Comparison of ENCODE assay signal across 19 cellular contexts in the genomic region with DNA sequence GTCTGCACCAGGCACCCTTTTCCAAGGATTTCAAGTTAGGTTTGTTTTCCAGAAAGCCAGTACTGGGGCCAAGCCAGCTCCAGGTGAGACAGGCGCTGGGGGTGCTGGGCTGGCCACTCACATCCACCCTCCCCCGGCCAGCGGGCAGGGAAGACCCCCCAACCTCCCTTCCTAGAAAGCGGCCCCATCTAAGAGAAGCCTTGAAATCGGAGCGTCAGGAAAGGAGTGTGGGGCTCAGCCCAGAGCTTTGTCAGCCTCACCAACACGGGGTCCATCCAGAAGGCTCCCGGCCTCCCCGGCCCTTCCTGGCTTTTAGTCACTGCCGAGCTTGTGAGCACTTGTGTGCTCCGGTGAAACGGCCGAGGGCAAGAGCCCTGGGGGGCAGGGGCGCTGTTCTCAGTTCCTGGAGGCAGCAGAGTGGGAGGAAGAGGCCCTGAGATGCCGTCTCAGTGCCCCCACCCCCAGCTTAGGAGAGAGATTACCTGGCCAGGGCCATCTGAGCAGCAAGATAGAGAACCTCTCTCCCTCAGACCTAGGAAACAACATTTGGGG. TPM values are rescaled to one million over a fixed set of nuclear protein-coding genes. Genes with fewer than 3 reads are reported as not detected.
DNase-seq lines count a peak whose midpoint lies in the region; ATAC-seq, FAIRE-seq and TF ChIP-seq lines count a peak whose summit lies in the region.
"Had no signal": no experiment of that assay in that cellular context is flagged by ENCODE, and none has a peak within 500 bp of the region (broad histone marks: within the 10 kb centered on the region; RNA-seq: fewer than 3 reads in every experiment).

No MANE protein-coding gene starts in this region.

- peaks cover 11% of the 10 kb centered on the region for H3K9me3 Mint-ChIP-seq in natural killer cell treated with Interleukin-12 subunit alpha and Interleukin-12 subunit beta and Interleukin-15 and Interleukin-18, amount 100 ng/mL, for 72 hours
- H3K9me3 Mint-ChIP-seq in natural killer cell = peaks cover 9 to 11% of the 10 kb centered on the region in 2 donors
- H3K9me3 Mint-ChIP-seq: activated CD8-positive, alpha-beta T cell treated with anti-CD3 and anti-CD28 coated beads for 36 hours had no signal

- TF ChIP-seq POLR2A in H1 (IDR thresholded peaks at IDR 0.05; ENCODE audit: control extremely low read depth in 1 of 2, low read depth in 2 of 2, low read length in 2 of 2) = no peak

- no peaks in the 10 kb centered on the region for H3K36me3 Mint-ChIP-seq in natural killer cell treated with Interleukin-12 subunit alpha and Interleukin-12 subunit beta and Interleukin-15 and Interleukin-18, amount 100 ng/mL, for 72 hours
- H3K36me3 Mint-ChIP-seq in natural killer cell = no peaks in the 10 kb centered on the region
- H3K36me3 Mint-ChIP-seq: CD8-positive, alpha-beta T cell had no signal

- H3K79me2 ChIP-seq in H1 (ENCODE audit: control insufficient read depth in 1 of 2, insufficient read depth in 2 of 2, low read length in 2 of 2) = no peaks in the 10 kb centered on the region

- H2BK120ac ChIP-seq in H1 (replicated peaks; ENCODE audit: low read depth, low read length) (no peak overlapping the region), neuronal stem cell (ENCODE audit: low read depth, low read length) (peak overlapping the region; percentile 74)

- peak; percentile 53 for DNase-seq in natural killer cell treated with Interleukin-12 subunit alpha and Interleukin-12 subunit beta and Interleukin-15 and Interleukin-18, amount 100 ng/mL, for 72 hours (ENCODE audit: low spot score)
- no peak for DNase-seq in natural killer cell
- DNase-seq in H1 (ENCODE audit: low read depth in 1 of 2, low spot score in 2 of 2) = peak in 1 of 2 experiments; percentile 52
- DNase-seq in neuronal stem cell (ENCODE audit: low spot score) = no peak
- no peak for DNase-seq in NCI-H526 (lab: John Stamatoyannopoulos, UW)
- DNase-seq in DMS153 treated with DMSO at 0.1 percent for 48 hours (lab: John Stamatoyannopoulos, UW; ENCODE audit: unreplicated experiment) = no peak
- DNase-seq in stimulated activated CD8-positive, alpha-beta memory T cell treated with anti-CD3 and anti-CD28 coated beads, Interleukin-4, amount 100 ng/mL, for 48 hours = no peak
- DNase-seq: activated CD8-positive, alpha-beta T cell treated with anti-CD3 and anti-CD28 coated beads for 36 hours; activated naive CD4-positive, alpha-beta T cell treated with Interleukin-2 at 50 U/mL for 16 hours; activated T-cell treated with anti-CD3 and anti-CD28 coated beads, Interleukin-2, amount 50 U/mL, for 1 hour; CD8-positive, alpha-beta T cell; effector memory CD8-positive, alpha-beta T cell; KBM-7; NCI-H146; NCI-H2171; NCI-H69 had no signal

- H3K27ac ChIP-seq in H1 (ENCODE audit: low read depth, low read length) = no peak overlapping the region
- H3K27ac ChIP-seq in neuronal stem cell (replicated peaks; ENCODE audit: low read length) = no peak overlapping the region
- H3K27ac ChIP-seq: ascending aorta, thoracic aorta had no signal

- 65% methylated on average over 13 of the region's 15 CpGs; no CpG with 5 or more reads in 1 of the 2 experiments for WGBS in H1 (ENCODE audit: extremely low coverage in 1 of 2, insufficient coverage in 1 of 2, insufficient read length in 1 of 2, insufficient replicate concordance in 2 of 2, low coverage in 1 of 2, low lambda C conversion rate in 2 of 2, missing lambda C conversion rate in 1 of 2), 2 experiments
- WGBS in neuronal stem cell (ENCODE audit: extremely low coverage in 2 of 2, insufficient read length in 2 of 2, insufficient replicate concordance in 1 of 2), 2 donors = no CpG with 5 or more reads among the region's 15 CpGs

- H3K36me3 ChIP-seq in H1 (ENCODE audit: control insufficient read depth in 2 of 4, insufficient read depth in 4 of 4, low read length in 3 of 4) (no peaks in the 10 kb centered on the region), neuronal stem cell (replicated peaks in 1 of 2; ENCODE audit: control insufficient read depth in 2 of 2, insufficient read depth in 2 of 2, low read length in 2 of 2) (no peaks in the 10 kb centered on the region)
- H3K36me3 ChIP-seq: ascending aorta, thoracic aorta had no signal

- no peak for TF ChIP-seq RAD21 in H1 (IDR thresholded peaks at IDR 0.05 in 1 of 2, conservative IDR thresholded peaks at IDR 0.05 in 1 of 2; ENCODE audit: low read depth in 2 of 2, low read length in 2 of 2)

- H3K27me3 ChIP-seq in H1 (replicated peaks in 1 of 4; ENCODE audit: control insufficient read depth in 3 of 4, extremely low read depth in 1 of 4, insufficient read depth in 3 of 4, low read length in 3 of 4) (no peaks in the 10 kb centered on the region), neuronal stem cell (ENCODE audit: control insufficient read depth in 3 of 3, insufficient read depth in 3 of 3, low read depth in 1 of 3, low read length in 3 of 3) (peaks cover 0 to 26% (median 0%) of the 10 kb centered on the region in 3 experiments)
- H3K27me3 ChIP-seq: ascending aorta had no signal

- H3K14ac ChIP-seq in H1 (ENCODE audit: insufficient read length) (no peak overlapping the region), neuronal stem cell (ENCODE audit: low read length) (peak overlapping the region; percentile 65)

- H2BK5ac ChIP-seq in H1 (ENCODE audit: low read depth, low read length) = no peak overlapping the region
- H2BK5ac ChIP-seq in neuronal stem cell (ENCODE audit: low read length) = no peak overlapping the region

- H3K27me3 Mint-ChIP-seq in natural killer cell treated with Interleukin-12 subunit alpha and Interleukin-12 subunit beta and Interleukin-15 and Interleukin-18, amount 100 ng/mL, for 72 hours = peaks cover 11 to 16% of the 10 kb centered on the region in 2 donors
- H3K27me3 Mint-ChIP-seq in natural killer cell (ENCODE audit: low read depth in 2 of 2) = peaks cover 0 to 11% of the 10 kb centered on the region in 2 donors

- H3K9ac ChIP-seq in H1 (replicated peaks in 1 of 4; ENCODE audit: extremely low read depth in 1 of 4, low read depth in 3 of 4, low read length in 3 of 4) = no peak overlapping the region
- H3K9ac ChIP-seq in neuronal stem cell (ENCODE audit: low read depth, low read length, poor library complexity) = no peak overlapping the region

- H4K91ac ChIP-seq in H1 (replicated peaks; ENCODE audit: insufficient read length, low read length) (no peak overlapping the region), neuronal stem cell (ENCODE audit: low read depth, low read length, poor library complexity) (no peak overlapping the region)

- no peaks in the 10 kb centered on the region for H3K9me3 ChIP-seq in H1 (ENCODE audit: insufficient read depth in 2 of 2, low read depth in 1 of 2, low read length in 1 of 2)
- H3K9me3 ChIP-seq in neuronal stem cell (replicated peaks in 1 of 2; ENCODE audit: control insufficient read depth in 2 of 2, insufficient read depth in 1 of 2, low read depth in 1 of 2, low read length in 2 of 2) = no peaks in the 10 kb centered on the region
- H3K9me3 ChIP-seq: ascending aorta, thoracic aorta had no signal

- no peak overlapping the region for H3K27ac Mint-ChIP-seq in natural killer cell treated with Interleukin-12 subunit alpha and Interleukin-12 subunit beta and Interleukin-15 and Interleukin-18, amount 100 ng/mL, for 72 hours
- no peak overlapping the region for H3K27ac Mint-ChIP-seq in natural killer cell
- H3K27ac Mint-ChIP-seq: activated CD8-positive, alpha-beta T cell treated with anti-CD3 and anti-CD28 coated beads for 36 hours; CD8-positive, alpha-beta T cell; effector memory CD8-positive, alpha-beta T cell had no signal

- no peak overlapping the region for H3K56ac ChIP-seq in H1 (replicated peaks; ENCODE audit: insufficient read length, low read depth, low read length)

- no peak overlapping the region; the same call in 1 of the 2 replicates for H2BK20ac ChIP-seq in H1 (ENCODE audit: low read length)

- CTCF ChIA-PET in H1 (lab: Charles Lee; ENCODE audit: partially characterized antibody) = interaction anchor here (1.1 to 2.3 kb wide), 4 partner anchors 9 to 331 kb away, joined by 3 to 6 read pairs (median 4); no protein-coding TSS in a partner anchor

- H2BK15ac ChIP-seq in H1 (ENCODE audit: low read length) (0 out of 2 replicates have a peak overlapping the region, but pooled peaks have one; percentile 81), neuronal stem cell (ENCODE audit: low read length) (peak overlapping the region; percentile 91)

- intact Hi-C loops in natural killer cell (cut with micrococcal nuclease) = no loop called here

- TF ChIP-seq CTCF in natural killer cell (IDR thresholded peaks at IDR 0.05) (no peak), H1 (IDR thresholded peaks at IDR 0.05; ENCODE audit: control extremely low read depth in 1 of 3, insufficient read depth in 1 of 3, low read depth in 1 of 3, low read length in 3 of 3) (no peak)

- ATAC-seq in natural killer cell treated with Interleukin-12 subunit alpha and Interleukin-12 subunit beta and Interleukin-15 and Interleukin-18, amount 100 ng/mL, for 72 hours = no peak
- ATAC-seq in natural killer cell (no peak), HG03521 (IDR thresholded peaks at IDR 0.05; ENCODE audit: unreplicated experiment) (no peak)
- ATAC-seq: activated CD8-positive, alpha-beta T cell treated with anti-CD3 and anti-CD28 coated beads for 36 hours; CD8-positive, alpha-beta T cell; effector memory CD8-positive, alpha-beta T cell had no signal

- no peak overlapping the region for H3K4me2 ChIP-seq in H1 (ENCODE audit: insufficient read depth in 1 of 2, low read depth in 2 of 2, low read length in 2 of 2)
- H3K4me2 ChIP-seq in neuronal stem cell (ENCODE audit: insufficient read depth, low read length, poor library complexity, severe bottlenecking) = no peak overlapping the region

- H2AFZ ChIP-seq in H1 (ENCODE audit: low read length) = no peak overlapping the region
- H2AFZ ChIP-seq in neuronal stem cell (ENCODE audit: low read length) = no peak overlapping the region

- no peaks in the 10 kb centered on the region for H3K79me1 ChIP-seq in H1 (ENCODE audit: low read depth, low read length)
- no peaks in the 10 kb centered on the region for H3K79me1 ChIP-seq in neuronal stem cell (ENCODE audit: low read depth, low read length)

- H4K8ac ChIP-seq in H1 (ENCODE audit: extremely low read depth, insufficient read depth, low read length) = peak overlapping the region; percentile 46
- peak overlapping the region; percentile 68 for H4K8ac ChIP-seq in neuronal stem cell (ENCODE audit: low read depth, low read length)

- H3K4ac ChIP-seq in H1 (replicated peaks; ENCODE audit: insufficient read length, low read depth, low read length) = no peak overlapping the region
- H3K4ac ChIP-seq in neuronal stem cell (ENCODE audit: low read length) = no peak overlapping the region

- no peak for FAIRE-seq in H1 (lab: Jason Lieb, UNC)

- POLR2A ChIA-PET in H1 (lab: Charles Lee; ENCODE audit: partially characterized antibody) = interaction anchor here (0.8 to 1.4 kb wide), 3 partner anchors 35 to 41 kb away, joined by 3 to 4 read pairs (median 4); a partner anchor contains a TSS

- H3K4me3 ChIP-seq in H1 (ENCODE audit: extremely low read depth in 1 of 4, insufficient read depth in 2 of 4, low read depth in 3 of 4, low read length in 4 of 4) = no peak overlapping the region
- H3K4me3 ChIP-seq in neuronal stem cell (ENCODE audit: low read length in 2 of 2) = no peak overlapping the region
- H3K4me3 ChIP-seq: ascending aorta, thoracic aorta had no signal

- peaks cover 15% of the 10 kb centered on the region; the same call in 1 of the 2 replicates for H3K23me2 ChIP-seq in H1 (ENCODE audit: low read depth, low read length)

- no peak overlapping the region for H2BK12ac ChIP-seq in H1 (ENCODE audit: low read depth, low read length)
- peak overlapping the region; percentile 90 for H2BK12ac ChIP-seq in neuronal stem cell (ENCODE audit: low read length)

- no peak overlapping the region for H4K5ac ChIP-seq in H1 (ENCODE audit: insufficient read length, low read depth, low read length)

- no peak overlapping the region for H3K4me3 Mint-ChIP-seq in natural killer cell treated with Interleukin-12 subunit alpha and Interleukin-12 subunit beta and Interleukin-15 and Interleukin-18, amount 100 ng/mL, for 72 hours
- H3K4me3 Mint-ChIP-seq in natural killer cell = no peak overlapping the region
- H3K4me3 Mint-ChIP-seq: activated CD8-positive, alpha-beta T cell treated with anti-CD3 and anti-CD28 coated beads for 36 hours; CD8-positive, alpha-beta T cell; effector memory CD8-positive, alpha-beta T cell had no signal

- H3K4me1 ChIP-seq in H1 (replicated peaks in 1 of 4; ENCODE audit: control insufficient read depth in 3 of 4, insufficient read depth in 4 of 4, low read length in 3 of 4) (peaks cover 0 to 27% (median 12%) of the 10 kb centered on the region in 4 experiments; a peak in 6 of 7 replicates), neuronal stem cell (ENCODE audit: control insufficient read depth in 2 of 2, insufficient read depth in 1 of 2, low read depth in 1 of 2, low read length in 2 of 2) (peaks cover 12 to 16% of the 10 kb centered on the region in 2 donors)
- H3K4me1 ChIP-seq: ascending aorta had no signal

- H2AK5ac ChIP-seq in H1 (ENCODE audit: low read depth, low read length) (no peak overlapping the region), neuronal stem cell (ENCODE audit: low read depth, low read length) (peak overlapping the region; percentile 99)

- no peak overlapping the region for H3K23ac ChIP-seq in H1 (ENCODE audit: insufficient read length)
- H3K23ac ChIP-seq in neuronal stem cell (ENCODE audit: low read depth, low read length, poor library complexity) = peak overlapping the region; percentile 89

- peak overlapping the region; percentile 19 for H3K18ac ChIP-seq in H1 (ENCODE audit: extremely low read depth, low read length)
- H3K18ac ChIP-seq in neuronal stem cell (ENCODE audit: low read length) = peak overlapping the region; percentile 88

- H4K20me1 ChIP-seq in H1 (replicated peaks in 1 of 2; ENCODE audit: control insufficient read depth in 1 of 2, insufficient read depth in 2 of 2, low read length in 2 of 2) = peaks cover 0 to 8% of the 10 kb centered on the region in 2 experiments

- H3K4me1 Mint-ChIP-seq in natural killer cell treated with Interleukin-12 subunit alpha and Interleukin-12 subunit beta and Interleukin-15 and Interleukin-18, amount 100 ng/mL, for 72 hours (ENCODE audit: low read depth in 2 of 2) = no peaks in the 10 kb centered on the region
- no peaks in the 10 kb centered on the region for H3K4me1 Mint-ChIP-seq in natural killer cell

- no peak for TF ChIP-seq EP300 in H1 (IDR thresholded peaks at IDR 0.05; ENCODE audit: borderline replicate concordance in 1 of 2, low read depth in 2 of 2, low read length in 2 of 2)

RNA-seq across cellular contexts. Expression of a gene that starts 39.6 kb away (rescaled TPM):
- 1 to 10 TPM; 1.3 to 5.0 TPM for total RNA-seq in natural killer cell treated with Interleukin-12 subunit alpha and Interleukin-12 subunit beta and Interleukin-15 and Interleukin-18, amount 100 ng/mL, for 72 hours
- 1 to 10 TPM in 2 of 3 donors, under 1 TPM in 1; 0.86 to 2.0 (median 1.5) TPM for total RNA-seq in natural killer cell
- 38.0 and 43.0 TPM in 2 replicates for total RNA-seq in H1 (2021; fragmentation: NEBNext Ultra II Directional; extraction: Animal tissue kit (Norgen Biotek cat#: 25700))
- 21.1 and 22.3 TPM in 2 replicates for polyA plus RNA-seq in H1 (2011; rRNA removed)
- polyA plus RNA-seq in H1 (2011; cell fraction: cytosol; rRNA removed) = 18.1 TPM
- polyA plus RNA-seq in H1 (2011; cell fraction: nucleus; rRNA removed) = 42.6 TPM
- polyA plus RNA-seq in H1 (2012, experiment 1 of 2) = 42.0 to 59.5 TPM (median 51.8 TPM) in 4 replicates
- 33.3 TPM for polyA plus RNA-seq in H1 (2012, experiment 2 of 2)
- polyA plus RNA-seq in H1 (2013, experiment 1 of 2) = 34.8 TPM
- 38.8 TPM for polyA plus RNA-seq in H1 (2013, experiment 2 of 2)
- polyA minus RNA-seq in H1 (2011; rRNA and poly(A)+ RNA removed) = 46.5 and 53.1 TPM in 2 replicates
- 78.2 TPM for polyA minus RNA-seq in H1 (2011; cell fraction: cytosol; rRNA and poly(A)+ RNA removed)
- 31.0 TPM for polyA minus RNA-seq in H1 (2011; cell fraction: nucleus; rRNA and poly(A)+ RNA removed)
- 6.2 TPM for polyA plus RNA-seq in neuronal stem cell (2013, experiment 1 of 2)
- 5.7 TPM for polyA plus RNA-seq in neuronal stem cell (2013, experiment 2 of 2)
